Comparison of ENCODE assay signal across 7 cellular contexts in the genomic region with DNA sequence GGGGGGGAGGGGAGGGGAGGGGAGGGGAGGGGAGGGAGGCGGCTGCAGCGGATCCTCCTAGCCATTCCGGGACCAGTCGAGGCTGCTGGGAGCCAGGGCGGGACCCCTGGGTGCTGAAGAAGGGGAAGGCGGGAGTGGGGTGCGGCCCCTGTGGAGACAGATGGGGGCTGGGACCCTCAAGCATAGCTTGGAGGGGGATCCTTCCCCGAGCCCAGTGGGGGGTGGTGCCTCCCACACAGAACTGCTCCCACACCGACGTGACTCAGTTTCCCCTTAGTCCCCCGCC. TPM values are rescaled to one million over a fixed set of nuclear protein-coding genes. Genes with fewer than 3 reads are reported as not detected.
DNase-seq lines count a peak whose midpoint lies in the region; ATAC-seq lines count a peak whose summit lies in the region.

No MANE protein-coding gene starts in this region.

- peak overlapping the region; percentile 79 for H3K4me3 Mint-ChIP-seq in activated naive CD8-positive, alpha-beta T cell treated with anti-CD3 and anti-CD28 coated beads for 36 hours

- peaks cover 13% of the 10 kb centered on the region for H3K27me3 Mint-ChIP-seq in activated naive CD8-positive, alpha-beta T cell treated with anti-CD3 and anti-CD28 coated beads for 36 hours

- no peaks in the 10 kb centered on the region for H3K9me3 Mint-ChIP-seq in activated naive CD8-positive, alpha-beta T cell treated with anti-CD3 and anti-CD28 coated beads for 36 hours

- H3K4me1 ChIP-seq in subcutaneous abdominal adipose tissue (ENCODE audit: control insufficient read depth in 5 of 5, insufficient read depth in 5 of 5, low read length in 5 of 5): peaks cover 2 to 56% (median 49%) of the 10 kb centered on the region in 5 donors

- no peaks in the 10 kb centered on the region for H3K27me3 ChIP-seq in layer of hippocampus (ENCODE audit: control insufficient read depth, insufficient read depth, low read length)
- H3K27me3 ChIP-seq in subcutaneous abdominal adipose tissue (ENCODE audit: control insufficient read depth in 5 of 5, insufficient read depth in 4 of 5, low read length in 5 of 5): no peaks in the 10 kb centered on the region

- peaks cover under 1% of the 10 kb centered on the region for H3K36me3 Mint-ChIP-seq in activated naive CD8-positive, alpha-beta T cell treated with anti-CD3 and anti-CD28 coated beads for 36 hours

- peak overlapping the region in 4 of 5 donors; percentile 69 to 79 (median 72) for H3K4me3 ChIP-seq in subcutaneous abdominal adipose tissue (ENCODE audit: low read depth in 1 of 5, low read length in 5 of 5)

- peak overlapping the region in 3 of 5 donors; percentile 53 to 72 (median 61) for H3K9ac ChIP-seq in subcutaneous abdominal adipose tissue (ENCODE audit: low read length in 5 of 5)

- no peaks in the 10 kb centered on the region for H3K9me3 ChIP-seq in subcutaneous abdominal adipose tissue (ENCODE audit: control insufficient read depth in 5 of 5, low read length in 5 of 5)

- DNase-seq in activated naive CD8-positive, alpha-beta T cell treated with anti-CD3 and anti-CD28 coated beads for 36 hours: no peak
- no peak for DNase-seq in effector CD4-positive, alpha-beta T cell
- DNase-seq in AG20443 (ENCODE audit: low spot score): no peak
- no peak for DNase-seq in DMS79 (lab: John Stamatoyannopoulos, UW)

- H3K27ac ChIP-seq in layer of hippocampus (ENCODE audit: low read depth, low read length) (peak overlapping the region; percentile 46), subcutaneous abdominal adipose tissue (ENCODE audit: low read depth, low read length) (peak overlapping the region; percentile 54)

- H3K27ac Mint-ChIP-seq in activated naive CD8-positive, alpha-beta T cell treated with anti-CD3 and anti-CD28 coated beads for 36 hours: no peak overlapping the region

- ATAC-seq in HG03025 (IDR thresholded peaks at IDR 0.05; ENCODE audit: low FRiP score, unreplicated experiment): peak; percentile 4

- peaks cover 0 to 11% (median 4%) of the 10 kb centered on the region in 5 donors for H3K36me3 ChIP-seq in subcutaneous abdominal adipose tissue (ENCODE audit: control insufficient read depth in 5 of 5, insufficient read depth in 5 of 5, low read length in 5 of 5)

- peaks cover 27% of the 10 kb centered on the region for H3K4me1 Mint-ChIP-seq in activated naive CD8-positive, alpha-beta T cell treated with anti-CD3 and anti-CD28 coated beads for 36 hours

RNA-seq across cellular contexts. Expression of gene PDLIM7, which starts 0.5 kb away (rescaled TPM):
- total RNA-seq in activated naive CD8-positive, alpha-beta T cell treated with anti-CD3 and anti-CD28 coated beads for 36 hours: 10 to 100 TPM; 38.5 to 41.9 TPM

RNA-seq across cellular contexts. Expression of gene DOK3, which starts 12.7 kb away (rescaled TPM):
- 1 to 10 TPM; 8.2 to 8.6 TPM for total RNA-seq in activated naive CD8-positive, alpha-beta T cell treated with anti-CD3 and anti-CD28 coated beads for 36 hours

RNA-seq across cellular contexts. Expression of gene DDX41, which starts 19.8 kb away (rescaled TPM):
- 100 to 1,000 TPM; 211 to 220 TPM for total RNA-seq in activated naive CD8-positive, alpha-beta T cell treated with anti-CD3 and anti-CD28 coated beads for 36 hours

RNA-seq across cellular contexts. Expression of gene DBN1, which starts 23.5 kb away (rescaled TPM):
- 100 to 1,000 TPM; 100 to 106 TPM for total RNA-seq in activated naive CD8-positive, alpha-beta T cell treated with anti-CD3 and anti-CD28 coated beads for 36 hours

RNA-seq across cellular contexts. Expression of gene PRR7, which starts 50.3 kb away (rescaled TPM):
- total RNA-seq in activated naive CD8-positive, alpha-beta T cell treated with anti-CD3 and anti-CD28 coated beads for 36 hours: 10 to 100 TPM; 21.5 to 21.8 TPM
